Comparison of ENCODE assay signal across 1 cellular context in the genomic region with DNA sequence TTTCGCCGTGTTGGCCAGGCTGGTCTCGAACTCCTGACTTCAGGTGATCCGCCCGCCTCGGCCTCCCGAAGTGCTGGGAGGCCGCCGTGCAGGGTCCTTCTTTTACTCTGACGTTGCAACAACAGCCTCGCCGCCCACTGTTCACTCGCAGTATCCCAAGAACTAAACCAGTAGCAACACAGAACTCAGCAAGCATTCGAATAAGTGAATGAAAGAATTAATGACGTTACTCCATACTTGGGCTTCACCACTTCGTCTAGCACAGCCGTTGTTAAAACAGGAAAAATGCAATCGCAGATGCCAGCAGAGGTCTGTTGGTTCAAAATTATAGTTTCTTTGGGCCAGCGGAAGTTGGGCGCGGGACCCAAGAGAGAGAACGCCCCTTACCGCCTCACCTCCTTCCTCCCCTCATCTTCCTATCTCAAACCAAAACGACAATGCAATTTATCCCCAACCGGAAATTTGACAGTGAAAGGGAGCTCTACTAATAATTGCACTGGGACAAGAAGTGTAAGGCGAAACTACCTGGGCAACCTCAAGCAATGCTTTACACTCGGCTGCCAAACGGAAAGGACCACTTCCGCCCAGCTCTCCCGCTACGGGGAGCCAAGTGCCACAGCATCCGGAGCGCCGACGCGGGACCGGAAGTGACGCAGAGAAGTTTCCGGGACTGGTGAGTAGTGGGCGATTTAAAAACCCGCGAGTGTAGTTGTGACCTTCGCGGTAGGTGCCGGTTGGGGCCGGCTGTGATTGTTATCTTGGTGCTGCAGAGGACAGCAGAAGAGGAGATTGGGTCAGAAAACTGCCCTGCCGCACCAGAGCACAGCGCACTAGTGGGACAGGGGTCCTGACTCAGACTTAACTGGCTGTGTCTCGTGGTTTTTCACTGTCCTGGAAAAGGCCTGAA.
TF ChIP-seq lines count a peak whose summit lies in the region.

A gene with protein sequence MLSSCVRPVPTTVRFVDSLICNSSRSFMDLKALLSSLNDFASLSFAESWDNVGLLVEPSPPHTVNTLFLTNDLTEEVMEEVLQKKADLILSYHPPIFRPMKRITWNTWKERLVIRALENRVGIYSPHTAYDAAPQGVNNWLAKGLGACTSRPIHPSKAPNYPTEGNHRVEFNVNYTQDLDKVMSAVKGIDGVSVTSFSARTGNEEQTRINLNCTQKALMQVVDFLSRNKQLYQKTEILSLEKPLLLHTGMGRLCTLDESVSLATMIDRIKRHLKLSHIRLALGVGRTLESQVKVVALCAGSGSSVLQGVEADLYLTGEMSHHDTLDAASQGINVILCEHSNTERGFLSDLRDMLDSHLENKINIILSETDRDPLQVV (plus strand): TSS at position 653 of the 907 bp plus-strand sequence. CDS start 2,573 bp downstream, outside the sequence.
A gene (minus strand): TSS at position 359 of the 907 bp plus-strand sequence. CDS start 1,462 bp downstream, outside the sequence.

TF ChIP-seq in H1, 55 proteins besides CTCF, POLR2A, EP300 and RAD21 (continues in another document):
- TF ChIP-seq BRCA1 (IDR thresholded peaks at IDR 0.05; ENCODE audit: low read depth, low read length) (no peak), ASH2L (IDR thresholded peaks at IDR 0.05; ENCODE audit: low read length) (peak; percentile 93), ZNF274 (IDR thresholded peaks at IDR 0.05; ENCODE audit: borderline replicate concordance, extremely low read depth, low read length) (no peak), RBBP5 (IDR thresholded peaks at IDR 0.05; ENCODE audit: borderline replicate concordance, low read depth, low read length) (no peak), RNF2 (IDR thresholded peaks at IDR 0.05; ENCODE audit: borderline replicate concordance, low read depth, low read length, missing control alignments, poor library complexity, severe bottlenecking) (no peak), KDM1A (IDR thresholded peaks at IDR 0.05; ENCODE audit: borderline replicate concordance, low read length) (no peak), KDM5A (IDR thresholded peaks at IDR 0.05; ENCODE audit: low read length) (peak; percentile 73), JUND (IDR thresholded peaks at IDR 0.05; ENCODE audit: low read length) (no peak), SIRT6 (IDR thresholded peaks at IDR 0.05; ENCODE audit: low read length) (no peak), SRF (IDR thresholded peaks at IDR 0.05; ENCODE audit: low read depth, low read length) (no peak), MAFK (IDR thresholded peaks at IDR 0.05; ENCODE audit: low read depth, low read length) (no peak), SP2 (IDR thresholded peaks at IDR 0.05; ENCODE audit: low read length) (no peak), POLR2AphosphoS5 (IDR thresholded peaks at IDR 0.05; ENCODE audit: low read depth, low read length) (peak; percentile 91; the same call in 1 of the 2 replicates), CHD2 (IDR thresholded peaks at IDR 0.05; ENCODE audit: low read length) (no peak), NRF1 (IDR thresholded peaks at IDR 0.05; ENCODE audit: low read depth, low read length) (no peak), HDAC2 (IDR thresholded peaks at IDR 0.05; ENCODE audit: borderline replicate concordance in 1 of 2, low read depth in 2 of 2, low read length in 2 of 2) (no peak; a peak in 2 of 4 replicates), YY1 (IDR thresholded peaks at IDR 0.05; ENCODE audit: low read depth, low read length) (no peak), RXRA (IDR thresholded peaks at IDR 0.05; ENCODE audit: insufficient read depth, low read depth, low read length) (no peak), CHD1 (IDR thresholded peaks at IDR 0.05; ENCODE audit: low read depth, low read length) (no peak), TEAD4 (IDR thresholded peaks at IDR 0.05; ENCODE audit: low read depth, low read length) (no peak; the same call in 1 of the 2 replicates), SP4 (IDR thresholded peaks at IDR 0.05; ENCODE audit: low read length) (no peak; the same call in 1 of the 2 replicates), GTF2F1 (IDR thresholded peaks at IDR 0.05; ENCODE audit: borderline replicate concordance, low read depth, low read length) (no peak; the same call in 1 of the 2 replicates), TAF1 (IDR thresholded peaks at IDR 0.05; ENCODE audit: low read depth, low read length) (peak; percentile 96), SP1 (IDR thresholded peaks at IDR 0.05; ENCODE audit: low read depth, low read length) (peak; percentile 48; the same call in 1 of the 2 replicates), EGR1 (IDR thresholded peaks at IDR 0.05; ENCODE audit: borderline replicate concordance, low read depth, low read length) (peak; percentile 39; the same call in 1 of the 2 replicates), SIX5 (IDR thresholded peaks at IDR 0.05; ENCODE audit: low read depth, low read length) (peak; percentile 26; the same call in 1 of the 2 replicates), CBX8 (IDR thresholded peaks at IDR 0.05; ENCODE audit: borderline replicate concordance, low read depth, low read length) (no peak), KDM4A (IDR thresholded peaks at IDR 0.05; ENCODE audit: low read depth, low read length, severe bottlenecking) (peak; percentile 42), EZH2 (IDR thresholded peaks at IDR 0.05; ENCODE audit: low read depth, low read length, severe bottlenecking) (no peak), HDAC6 (IDR thresholded peaks at IDR 0.05; ENCODE audit: low read depth, low read length) (no peak), PHF8 (conservative IDR thresholded peaks at IDR 0.05; ENCODE audit: low read depth, low read length) (peak; percentile 95), BCL11A (IDR thresholded peaks at IDR 0.05; ENCODE audit: low read depth in 2 of 2, low read length in 2 of 2) (no peak), TCF12 (IDR thresholded peaks at IDR 0.05; ENCODE audit: low read depth, low read length) (no peak), SUZ12 (IDR thresholded peaks at IDR 0.05; ENCODE audit: low read length) (no peak), BACH1 (IDR thresholded peaks at IDR 0.05; ENCODE audit: low read length) (peak; percentile 48; the same call in 1 of the 2 replicates), RFX5 (IDR thresholded peaks at IDR 0.05; ENCODE audit: borderline replicate concordance, low read depth, low read length) (no peak), CBX5 (IDR thresholded peaks at IDR 0.05; ENCODE audit: low read depth, low read length) (no peak), CTBP2 (IDR thresholded peaks at IDR 0.05; ENCODE audit: borderline replicate concordance, insufficient read depth, insufficient read length, low read length) (peak; percentile 32), NANOG (IDR thresholded peaks at IDR 0.05; ENCODE audit: insufficient read depth, low read depth, low read length, poor library complexity, severe bottlenecking) (no peak), CEBPB (IDR thresholded peaks at IDR 0.05; ENCODE audit: low read depth, low read length) (no peak), SIN3A (conservative IDR thresholded peaks at IDR 0.05 in 1 of 2, IDR thresholded peaks at IDR 0.05 in 1 of 2; ENCODE audit: low read depth in 1 of 2, low read length in 2 of 2) (peak; percentile 24 to 88; a peak in 3 of 4 replicates), TBP (IDR thresholded peaks at IDR 0.05; ENCODE audit: low read depth, low read length) (peak; percentile 92), CREB1 (IDR thresholded peaks at IDR 0.05) (peak; percentile 93), FOSL1 (IDR thresholded peaks at IDR 0.05; ENCODE audit: insufficient read depth, low read depth, low read length) (no peak), SAP30 (IDR thresholded peaks at IDR 0.05; ENCODE audit: insufficient read depth, insufficient replicate concordance, low read length) (peak; percentile 65), JUN (IDR thresholded peaks at IDR 0.05; ENCODE audit: low read depth, low read length) (no peak), POU5F1 (IDR thresholded peaks at IDR 0.05; ENCODE audit: low read depth, low read length) (no peak)
- TF ChIP-seq, protein P1, sequence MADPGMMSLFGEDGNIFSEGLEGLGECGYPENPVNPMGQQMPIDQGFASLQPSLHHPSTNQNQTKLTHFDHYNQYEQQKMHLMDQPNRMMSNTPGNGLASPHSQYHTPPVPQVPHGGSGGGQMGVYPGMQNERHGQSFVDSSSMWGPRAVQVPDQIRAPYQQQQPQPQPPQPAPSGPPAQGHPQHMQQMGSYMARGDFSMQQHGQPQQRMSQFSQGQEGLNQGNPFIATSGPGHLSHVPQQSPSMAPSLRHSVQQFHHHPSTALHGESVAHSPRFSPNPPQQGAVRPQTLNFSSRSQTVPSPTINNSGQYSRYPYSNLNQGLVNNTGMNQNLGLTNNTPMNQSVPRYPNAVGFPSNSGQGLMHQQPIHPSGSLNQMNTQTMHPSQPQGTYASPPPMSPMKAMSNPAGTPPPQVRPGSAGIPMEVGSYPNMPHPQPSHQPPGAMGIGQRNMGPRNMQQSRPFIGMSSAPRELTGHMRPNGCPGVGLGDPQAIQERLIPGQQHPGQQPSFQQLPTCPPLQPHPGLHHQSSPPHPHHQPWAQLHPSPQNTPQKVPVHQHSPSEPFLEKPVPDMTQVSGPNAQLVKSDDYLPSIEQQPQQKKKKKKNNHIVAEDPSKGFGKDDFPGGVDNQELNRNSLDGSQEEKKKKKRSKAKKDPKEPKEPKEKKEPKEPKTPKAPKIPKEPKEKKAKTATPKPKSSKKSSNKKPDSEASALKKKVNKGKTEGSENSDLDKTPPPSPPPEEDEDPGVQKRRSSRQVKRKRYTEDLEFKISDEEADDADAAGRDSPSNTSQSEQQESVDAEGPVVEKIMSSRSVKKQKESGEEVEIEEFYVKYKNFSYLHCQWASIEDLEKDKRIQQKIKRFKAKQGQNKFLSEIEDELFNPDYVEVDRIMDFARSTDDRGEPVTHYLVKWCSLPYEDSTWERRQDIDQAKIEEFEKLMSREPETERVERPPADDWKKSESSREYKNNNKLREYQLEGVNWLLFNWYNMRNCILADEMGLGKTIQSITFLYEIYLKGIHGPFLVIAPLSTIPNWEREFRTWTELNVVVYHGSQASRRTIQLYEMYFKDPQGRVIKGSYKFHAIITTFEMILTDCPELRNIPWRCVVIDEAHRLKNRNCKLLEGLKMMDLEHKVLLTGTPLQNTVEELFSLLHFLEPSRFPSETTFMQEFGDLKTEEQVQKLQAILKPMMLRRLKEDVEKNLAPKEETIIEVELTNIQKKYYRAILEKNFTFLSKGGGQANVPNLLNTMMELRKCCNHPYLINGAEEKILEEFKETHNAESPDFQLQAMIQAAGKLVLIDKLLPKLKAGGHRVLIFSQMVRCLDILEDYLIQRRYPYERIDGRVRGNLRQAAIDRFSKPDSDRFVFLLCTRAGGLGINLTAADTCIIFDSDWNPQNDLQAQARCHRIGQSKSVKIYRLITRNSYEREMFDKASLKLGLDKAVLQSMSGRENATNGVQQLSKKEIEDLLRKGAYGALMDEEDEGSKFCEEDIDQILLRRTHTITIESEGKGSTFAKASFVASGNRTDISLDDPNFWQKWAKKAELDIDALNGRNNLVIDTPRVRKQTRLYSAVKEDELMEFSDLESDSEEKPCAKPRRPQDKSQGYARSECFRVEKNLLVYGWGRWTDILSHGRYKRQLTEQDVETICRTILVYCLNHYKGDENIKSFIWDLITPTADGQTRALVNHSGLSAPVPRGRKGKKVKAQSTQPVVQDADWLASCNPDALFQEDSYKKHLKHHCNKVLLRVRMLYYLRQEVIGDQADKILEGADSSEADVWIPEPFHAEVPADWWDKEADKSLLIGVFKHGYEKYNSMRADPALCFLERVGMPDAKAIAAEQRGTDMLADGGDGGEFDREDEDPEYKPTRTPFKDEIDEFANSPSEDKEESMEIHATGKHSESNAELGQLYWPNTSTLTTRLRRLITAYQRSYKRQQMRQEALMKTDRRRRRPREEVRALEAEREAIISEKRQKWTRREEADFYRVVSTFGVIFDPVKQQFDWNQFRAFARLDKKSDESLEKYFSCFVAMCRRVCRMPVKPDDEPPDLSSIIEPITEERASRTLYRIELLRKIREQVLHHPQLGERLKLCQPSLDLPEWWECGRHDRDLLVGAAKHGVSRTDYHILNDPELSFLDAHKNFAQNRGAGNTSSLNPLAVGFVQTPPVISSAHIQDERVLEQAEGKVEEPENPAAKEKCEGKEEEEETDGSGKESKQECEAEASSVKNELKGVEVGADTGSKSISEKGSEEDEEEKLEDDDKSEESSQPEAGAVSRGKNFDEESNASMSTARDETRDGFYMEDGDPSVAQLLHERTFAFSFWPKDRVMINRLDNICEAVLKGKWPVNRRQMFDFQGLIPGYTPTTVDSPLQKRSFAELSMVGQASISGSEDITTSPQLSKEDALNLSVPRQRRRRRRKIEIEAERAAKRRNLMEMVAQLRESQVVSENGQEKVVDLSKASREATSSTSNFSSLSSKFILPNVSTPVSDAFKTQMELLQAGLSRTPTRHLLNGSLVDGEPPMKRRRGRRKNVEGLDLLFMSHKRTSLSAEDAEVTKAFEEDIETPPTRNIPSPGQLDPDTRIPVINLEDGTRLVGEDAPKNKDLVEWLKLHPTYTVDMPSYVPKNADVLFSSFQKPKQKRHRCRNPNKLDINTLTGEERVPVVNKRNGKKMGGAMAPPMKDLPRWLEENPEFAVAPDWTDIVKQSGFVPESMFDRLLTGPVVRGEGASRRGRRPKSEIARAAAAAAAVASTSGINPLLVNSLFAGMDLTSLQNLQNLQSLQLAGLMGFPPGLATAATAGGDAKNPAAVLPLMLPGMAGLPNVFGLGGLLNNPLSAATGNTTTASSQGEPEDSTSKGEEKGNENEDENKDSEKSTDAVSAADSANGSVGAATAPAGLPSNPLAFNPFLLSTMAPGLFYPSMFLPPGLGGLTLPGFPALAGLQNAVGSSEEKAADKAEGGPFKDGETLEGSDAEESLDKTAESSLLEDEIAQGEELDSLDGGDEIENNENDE (IDR thresholded peaks at IDR 0.05; ENCODE audit: insufficient replicate concordance, low read length) = no peak
- TF ChIP-seq, protein P2, sequence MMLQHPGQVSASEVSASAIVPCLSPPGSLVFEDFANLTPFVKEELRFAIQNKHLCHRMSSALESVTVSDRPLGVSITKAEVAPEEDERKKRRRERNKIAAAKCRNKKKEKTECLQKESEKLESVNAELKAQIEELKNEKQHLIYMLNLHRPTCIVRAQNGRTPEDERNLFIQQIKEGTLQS (IDR thresholded peaks at IDR 0.05; ENCODE audit: insufficient read depth, low read depth, low read length) = no peak
- TF ChIP-seq, protein P3, sequence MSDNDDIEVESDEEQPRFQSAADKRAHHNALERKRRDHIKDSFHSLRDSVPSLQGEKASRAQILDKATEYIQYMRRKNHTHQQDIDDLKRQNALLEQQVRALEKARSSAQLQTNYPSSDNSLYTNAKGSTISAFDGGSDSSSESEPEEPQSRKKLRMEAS (IDR thresholded peaks at IDR 0.05) = peak; percentile 51; the same call in 1 of the 2 replicates
- TF ChIP-seq, protein P4, sequence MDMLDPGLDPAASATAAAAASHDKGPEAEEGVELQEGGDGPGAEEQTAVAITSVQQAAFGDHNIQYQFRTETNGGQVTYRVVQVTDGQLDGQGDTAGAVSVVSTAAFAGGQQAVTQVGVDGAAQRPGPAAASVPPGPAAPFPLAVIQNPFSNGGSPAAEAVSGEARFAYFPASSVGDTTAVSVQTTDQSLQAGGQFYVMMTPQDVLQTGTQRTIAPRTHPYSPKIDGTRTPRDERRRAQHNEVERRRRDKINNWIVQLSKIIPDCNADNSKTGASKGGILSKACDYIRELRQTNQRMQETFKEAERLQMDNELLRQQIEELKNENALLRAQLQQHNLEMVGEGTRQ (IDR thresholded peaks at IDR 0.05; ENCODE audit: low read length) = no peak
